Comparison of ENCODE assay signal across 9 cellular contexts in the genomic region with DNA sequence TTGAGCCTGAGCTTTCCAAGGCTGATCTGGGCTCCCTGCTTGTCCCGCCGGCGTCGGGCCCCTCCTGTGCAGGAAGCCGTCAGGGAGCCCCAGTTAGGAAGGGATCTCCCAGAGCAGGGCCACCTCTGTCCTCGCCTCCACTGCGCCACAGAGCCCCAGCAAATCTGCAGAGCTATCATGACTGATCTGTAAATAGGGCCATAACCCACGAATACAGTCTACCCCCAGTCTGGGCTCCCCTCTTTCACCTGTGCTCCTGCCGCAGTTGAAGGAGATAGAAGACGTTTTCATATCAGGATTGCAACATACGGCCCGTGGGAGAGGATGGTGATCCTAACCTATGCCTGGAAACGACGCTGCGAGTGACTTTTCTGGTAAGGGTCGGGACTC.
DNase-seq lines count a peak whose midpoint lies in the region; ATAC-seq and TF ChIP-seq lines count a peak whose summit lies in the region.
"Had no signal": no experiment of that assay in that cellular context is flagged by ENCODE, and none has a peak within 500 bp of the region (broad histone marks: within the 10 kb centered on the region; RNA-seq: fewer than 3 reads in every experiment).

No MANE protein-coding gene starts in this region.

- peak overlapping the region; percentile 26 for H3K4me3 ChIP-seq in LNCaP clone FGC (ENCODE audit: low read depth, low read length)
- H3K4me3 ChIP-seq: body of pancreas had no signal

- no peak for DNase-seq in LNCaP clone FGC (ENCODE audit: low read depth)
- DNase-seq in nephron progenitor cell = no peak
- no peak for DNase-seq in NCI-H1105 (lab: John Stamatoyannopoulos, UW)
- DNase-seq in COLO829 (ENCODE audit: low spot score) = no peak
- DNase-seq in cortex of kidney (lab: John Stamatoyannopoulos, UW) = no peak

- no peak for ATAC-seq in HG03175 (IDR thresholded peaks at IDR 0.05; ENCODE audit: unreplicated experiment)

- no peaks in the 10 kb centered on the region for H3K27me3 Mint-ChIP-seq in dendritic cell treated with granulocyte-macrophage colony-stimulating factor and Interleukin-4, amounts not matched to agents 40 ng/mL and 50 ng/mL, for 4 days
- no peaks in the 10 kb centered on the region for H3K27me3 Mint-ChIP-seq in nephron progenitor cell (ENCODE audit: low read depth, poor library complexity)

- peaks cover 16% of the 10 kb centered on the region for H3K9me3 Mint-ChIP-seq in dendritic cell treated with granulocyte-macrophage colony-stimulating factor and Interleukin-4, amounts not matched to agents 40 ng/mL and 50 ng/mL, for 4 days
- H3K9me3 Mint-ChIP-seq in nephron progenitor cell = no peaks in the 10 kb centered on the region

- H3K36me3 Mint-ChIP-seq in dendritic cell treated with granulocyte-macrophage colony-stimulating factor and Interleukin-4, amounts not matched to agents 40 ng/mL and 50 ng/mL, for 4 days (ENCODE audit: low read depth) = peaks cover 7% of the 10 kb centered on the region
- H3K36me3 Mint-ChIP-seq in nephron progenitor cell (ENCODE audit: low read depth) = no peaks in the 10 kb centered on the region

- peaks cover 52% of the 10 kb centered on the region for H3K4me1 Mint-ChIP-seq in dendritic cell treated with granulocyte-macrophage colony-stimulating factor and Interleukin-4, amounts not matched to agents 40 ng/mL and 50 ng/mL, for 4 days (ENCODE audit: low read depth)
- peaks cover 43% of the 10 kb centered on the region for H3K4me1 Mint-ChIP-seq in nephron progenitor cell

- intact Hi-C loops in dendritic cell treated with granulocyte-macrophage colony-stimulating factor and Interleukin-4, amounts not matched to agents 40 ng/mL and 50 ng/mL, for 4 days (cut with micrococcal nuclease) = no loop called here

- peak overlapping the region; percentile 76 for H3K27ac ChIP-seq in C4-2B

- TF ChIP-seq CTCF in C4-2B (conservative IDR thresholded peaks at IDR 0.05) (no peak), LNCaP clone FGC (IDR thresholded peaks at IDR 0.05; ENCODE audit: control insufficient read depth, extremely low read depth, insufficient read depth) (no peak), nephron progenitor cell (IDR thresholded peaks at IDR 0.05) (no peak)

- H3K27ac Mint-ChIP-seq in dendritic cell treated with granulocyte-macrophage colony-stimulating factor and Interleukin-4, amounts not matched to agents 40 ng/mL and 50 ng/mL, for 4 days = peak overlapping the region; percentile 87
- H3K27ac Mint-ChIP-seq in nephron progenitor cell = peak overlapping the region; percentile 66

- no peak overlapping the region for H3K4me3 Mint-ChIP-seq in dendritic cell treated with granulocyte-macrophage colony-stimulating factor and Interleukin-4, amounts not matched to agents 40 ng/mL and 50 ng/mL, for 4 days
- peak overlapping the region; percentile 21 for H3K4me3 Mint-ChIP-seq in nephron progenitor cell
